In the genomic region with DNA sequence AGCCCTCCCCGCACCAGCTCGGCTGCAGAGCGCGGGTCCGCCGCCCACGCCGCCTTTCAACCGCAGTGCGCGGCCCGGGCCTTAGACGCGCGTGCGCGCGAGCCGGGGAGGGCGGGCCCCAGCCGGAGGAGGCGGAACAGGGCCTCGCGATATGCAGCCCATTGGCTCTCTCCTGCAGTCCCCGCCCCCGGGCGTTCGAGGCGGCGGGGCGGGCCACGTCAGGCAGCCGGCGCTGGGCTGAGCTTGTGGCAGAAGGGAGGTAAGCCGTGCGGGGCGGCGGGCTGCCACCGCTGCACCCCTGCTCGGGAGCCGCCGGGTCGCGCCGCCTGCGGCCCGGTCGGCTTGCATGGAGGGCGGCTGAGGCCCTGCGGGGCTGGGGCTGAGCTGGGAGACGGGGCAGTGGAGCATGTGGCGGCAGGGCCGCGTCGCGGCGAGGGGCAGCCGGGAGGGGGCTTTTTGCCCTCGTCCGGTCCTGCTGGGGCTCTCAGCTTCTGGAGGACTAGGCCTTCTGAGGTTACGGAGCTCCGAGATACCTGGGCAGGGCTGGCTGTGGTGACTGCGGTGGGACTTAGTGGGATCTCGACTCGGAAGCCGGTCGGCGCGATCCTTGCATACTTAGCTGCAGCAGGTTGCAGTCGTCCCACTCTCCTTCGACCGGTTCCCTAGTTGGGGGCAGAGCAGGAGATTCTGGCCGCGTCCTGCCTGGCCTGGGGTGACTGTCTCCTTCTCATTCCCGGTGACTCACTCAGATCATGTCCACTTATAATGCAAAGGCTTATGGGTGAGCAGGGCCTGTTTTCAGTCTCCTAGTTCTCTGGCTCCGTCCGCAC, we compare ENCODE assay signal across 8 cellular contexts. TPM values are rescaled to one million over a fixed set of nuclear protein-coding genes. Genes with fewer than 3 reads are reported as not detected.
DNase-seq lines count a peak whose midpoint lies in the region; ATAC-seq and TF ChIP-seq lines count a peak whose summit lies in the region.

A gene with protein sequence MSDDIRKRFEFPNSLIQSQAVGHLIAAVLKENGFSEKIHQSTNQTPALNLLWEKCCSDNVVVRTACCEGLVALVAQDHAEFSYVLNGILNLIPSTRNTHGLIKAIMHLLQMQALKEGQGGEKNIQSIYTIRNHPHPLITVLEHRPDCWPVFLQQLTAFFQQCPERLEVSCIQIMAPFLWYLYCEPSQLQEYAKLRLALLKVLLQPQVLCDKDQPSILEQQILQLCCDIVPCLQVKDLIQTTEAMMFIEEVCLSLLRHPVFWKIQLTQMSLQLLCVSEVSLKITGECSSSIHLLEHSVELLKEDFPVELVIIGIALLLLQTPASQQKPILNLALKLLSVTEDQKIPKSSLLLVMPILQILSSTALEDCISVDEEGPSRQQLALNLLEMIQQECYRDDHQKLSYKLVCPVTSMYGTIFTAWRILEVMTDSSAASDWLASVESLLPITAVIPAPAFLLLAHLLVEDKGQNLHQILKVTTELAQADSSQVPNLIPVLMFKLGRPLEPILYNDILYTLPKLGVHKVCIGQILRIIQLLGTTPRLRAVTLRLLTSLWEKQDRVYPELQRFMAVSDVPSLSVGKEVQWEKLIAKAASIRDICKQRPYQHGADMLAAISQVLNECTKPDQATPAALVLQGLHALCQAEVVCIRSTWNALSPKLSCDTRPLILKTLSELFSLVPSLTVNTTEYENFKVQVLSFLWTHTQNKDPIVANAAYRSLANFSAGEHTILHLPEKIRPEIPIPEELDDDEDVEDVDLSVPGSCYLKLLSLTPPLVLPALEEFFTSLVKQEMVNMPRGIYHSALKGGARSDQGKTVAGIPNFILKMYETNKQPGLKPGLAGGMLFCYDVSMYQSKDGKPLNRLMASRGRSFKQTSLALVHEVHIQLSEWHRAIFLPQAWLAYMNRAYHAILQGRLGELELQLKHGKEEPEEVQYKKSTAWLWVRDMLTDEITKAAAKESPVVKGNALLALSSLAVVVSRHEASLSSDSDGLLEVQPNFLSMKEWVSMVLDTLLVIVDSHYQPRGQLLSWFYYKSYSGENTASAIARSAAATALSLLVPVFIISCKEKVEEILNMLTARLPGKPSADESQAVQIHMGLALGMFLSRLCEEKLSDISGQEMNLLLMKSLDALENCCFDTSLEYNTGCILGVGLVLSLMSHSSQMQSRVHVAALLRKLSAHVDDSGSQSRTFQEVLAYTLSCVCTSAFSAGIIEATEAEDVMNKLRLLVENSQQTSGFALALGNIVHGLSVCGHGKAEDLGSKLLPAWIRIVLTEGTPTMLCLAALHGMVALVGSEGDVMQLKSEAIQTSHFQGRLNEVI (N-terminal part only) (plus strand): TSS at position 225 of the 830 bp plus-strand sequence. CDS start 31,095 bp downstream, outside the sequence.

- H3K36me3 ChIP-seq in DOHH2 (ENCODE audit: control insufficient read depth, low read length) (no peaks in the 10 kb centered on the region), GM23248 (ENCODE audit: low read depth) (no peaks in the 10 kb centered on the region), RWPE2 (ENCODE audit: low read depth) (peaks cover 11% of the 10 kb centered on the region), neural progenitor cell (no peaks in the 10 kb centered on the region)

- peaks cover 20% of the 10 kb centered on the region for H3K4me1 ChIP-seq in DOHH2 (ENCODE audit: control insufficient read depth, low read length)
- H3K4me1 ChIP-seq in GM23248 (ENCODE audit: insufficient read depth), result peaks cover 20% of the 10 kb centered on the region
- H3K4me1 ChIP-seq in RWPE2 (ENCODE audit: insufficient read depth, poor library complexity, severe bottlenecking), result peaks cover 20% of the 10 kb centered on the region
- H3K4me1 ChIP-seq in neural progenitor cell, result peaks cover 24% of the 10 kb centered on the region

- 0 to 2% methylated on average over 65 to 71 of the region's 77 CpGs for WGBS in GM23248 (ENCODE audit: low coverage in 1 of 2, low lambda C conversion rate in 2 of 2, missing lambda C conversion rate in 2 of 2), 2 experiments

- peak within 1 kb of the TSS; percentile 55 for H3K27ac Mint-ChIP-seq in neural progenitor cell

- DNase-seq in GM23248, result peak; percentile 100
- DNase-seq in Kasumi-1 (lab: John Stamatoyannopoulos, UW), result peak; percentile 70 to 74
- peak; percentile 93 for DNase-seq in RWPE2 (ENCODE audit: low spot score)
- DNase-seq in activated gamma-delta T cell treated with Interleukin-2 at 50 U/mL for 16 hours, result peak; percentile 94
- DNase-seq in foreskin fibroblast, result peak; percentile 95 to 99
- DNase-seq in neural progenitor cell (ENCODE audit: low spot score), result peak; percentile 99
- peak; percentile 91 for DNase-seq in stromal cell of bone marrow (ENCODE audit: low read depth)

- in situ Hi-C loops in GM23248 (cut with MboI), result no loop called here

- ATAC-seq in RWPE2 (ENCODE audit: low read depth), result peak; percentile 96

- H3K9me3 Mint-ChIP-seq in neural progenitor cell, result no peaks in the 10 kb centered on the region

- peaks cover 2% of the 10 kb centered on the region; the same call in 1 of the 2 replicates for H4K20me1 ChIP-seq in DOHH2 (ENCODE audit: control insufficient read depth, insufficient read depth, low read depth, low read length)
- H4K20me1 ChIP-seq in GM23248 (ENCODE audit: insufficient read depth), result 0 out of 2 replicates have a peak, but pooled peaks cover 4% of the 10 kb centered on the region
- H4K20me1 ChIP-seq in neural progenitor cell (ENCODE audit: low read depth), result peaks cover 51% of the 10 kb centered on the region

- H2AFZ ChIP-seq in GM23248 (peak within 1 kb of the TSS; percentile 82), neural progenitor cell (replicated peaks) (peak within 1 kb of the TSS; percentile 76)

- H3K4me3 ChIP-seq in DOHH2 (ENCODE audit: low read length) (peak within 1 kb of the TSS; percentile 86), GM23248 (peak within 1 kb of the TSS; percentile 85), RWPE2 (ENCODE audit: severe bottlenecking) (peak within 1 kb of the TSS; percentile 71), foreskin fibroblast (ENCODE audit: low read depth in 1 of 2, low read length in 2 of 2) (peak within 1 kb of the TSS; percentile 74 to 80), neural progenitor cell (peak within 1 kb of the TSS; percentile 73)

- TF ChIP-seq CTCF in DOHH2 (IDR thresholded peaks at IDR 0.05; ENCODE audit: low read depth, low read length, poor library complexity, severe bottlenecking) (no peak), RWPE2 (IDR thresholded peaks at IDR 0.05; ENCODE audit: poor library complexity, severe bottlenecking) (no peak), foreskin fibroblast (IDR thresholded peaks at IDR 0.05; ENCODE audit: low read depth, low read length) (no peak), neural progenitor cell (IDR thresholded peaks at IDR 0.05) (peak; percentile 8)

- H3K36me3 Mint-ChIP-seq in neural progenitor cell, result peaks cover 4% of the 10 kb centered on the region

- no peaks in the 10 kb centered on the region for H3K9me3 ChIP-seq in DOHH2 (ENCODE audit: control insufficient read depth, insufficient read depth, low read length)
- no peaks in the 10 kb centered on the region for H3K9me3 ChIP-seq in GM23248 (ENCODE audit: low read depth)
- no peaks in the 10 kb centered on the region for H3K9me3 ChIP-seq in RWPE2 (ENCODE audit: severe bottlenecking)
- H3K9me3 ChIP-seq in neural progenitor cell (ENCODE audit: low read depth), result no peaks in the 10 kb centered on the region

- H3K4me2 ChIP-seq in DOHH2 (ENCODE audit: low read length), result peak within 1 kb of the TSS; percentile 81
- H3K4me2 ChIP-seq in GM23248 (ENCODE audit: unreplicated experiment), result peak within 1 kb of the TSS; percentile 99
- peak within 1 kb of the TSS; percentile 95 for H3K4me2 ChIP-seq in neural progenitor cell

- peaks cover 39% of the 10 kb centered on the region for H3K79me2 ChIP-seq in DOHH2 (ENCODE audit: control insufficient read depth, low read length)
- peaks cover 38% of the 10 kb centered on the region for H3K79me2 ChIP-seq in GM23248 (ENCODE audit: insufficient read depth)
- H3K79me2 ChIP-seq in neural progenitor cell (ENCODE audit: low read depth), result peaks cover 60% of the 10 kb centered on the region

- H3K27me3 ChIP-seq in DOHH2 (ENCODE audit: control insufficient read depth, low read length) (no peaks in the 10 kb centered on the region), GM23248 (replicated peaks; ENCODE audit: insufficient read depth) (no peaks in the 10 kb centered on the region), RWPE2 (ENCODE audit: insufficient read depth, poor library complexity, severe bottlenecking) (no peaks in the 10 kb centered on the region), neural progenitor cell (no peaks in the 10 kb centered on the region)

- H3K27ac ChIP-seq in DOHH2 (ENCODE audit: low read depth, low read length), result peak within 1 kb of the TSS; percentile 32
- peak within 1 kb of the TSS; percentile 90 for H3K27ac ChIP-seq in GM23248
- H3K27ac ChIP-seq in RWPE2 (ENCODE audit: poor library complexity, severe bottlenecking), result peak within 1 kb of the TSS; percentile 83
- H3K27ac ChIP-seq in neural progenitor cell, result peak within 1 kb of the TSS; percentile 89

- H3K27me3 Mint-ChIP-seq in neural progenitor cell (ENCODE audit: insufficient read depth, low read depth), result no peaks in the 10 kb centered on the region

- H3K4me3 Mint-ChIP-seq in neural progenitor cell, result peak within 1 kb of the TSS; percentile 91

- H3K4me1 Mint-ChIP-seq in neural progenitor cell, result peaks cover 18% of the 10 kb centered on the region

- H3F3A ChIP-seq in DOHH2 (ENCODE audit: control insufficient read depth, insufficient read depth), result no peaks in the 10 kb centered on the region
- H3F3A ChIP-seq in GM23248 (ENCODE audit: insufficient read depth), result peaks cover 33% of the 10 kb centered on the region
- H3F3A ChIP-seq in neural progenitor cell (ENCODE audit: low read depth), result peaks cover 23% of the 10 kb centered on the region

- H3K9ac ChIP-seq in GM23248 (peak within 1 kb of the TSS; percentile 91), neural progenitor cell (peak within 1 kb of the TSS; percentile 55)

- H3K9me2 ChIP-seq in DOHH2 (replicated peaks; ENCODE audit: control insufficient read depth, low read length) (no peaks in the 10 kb centered on the region), GM23248 (ENCODE audit: insufficient read depth) (no peaks in the 10 kb centered on the region)

RNA-seq across cellular contexts. Expression of the gene that starts here (rescaled TPM):
- total RNA-seq in GM23248 (2014; rRNA removed; shearing (Covaris generic)), result 32.8 and 67.4 TPM in 2 replicates
- 18.6 and 20.8 TPM in 2 replicates for polyA plus RNA-seq in GM23248 (2016; fragmentation: Nextera tagmentation; extraction: Ambion mirVana)
- total RNA-seq in neural progenitor cell (ENCODE audit: low replicate concordance), result 92.9 and 146 TPM in 2 replicates

Comparison
In these comparisons a context has a peak if more than half of its experiments do, and no peak if none do; other contexts are left out.
1. Peak in every context shown above with its lines: DNase-seq, ATAC-seq, H3K4me3 ChIP-seq and H3K27ac ChIP-seq.
2. H3K27ac ChIP-seq: peak in every context shown above with its lines; median percentile 90 in GM23248; 89 in neural progenitor cell; 83 in RWPE2; 32 in DOHH2.